ENCODE assay signal across 1 cellular context in the genomic region with DNA sequence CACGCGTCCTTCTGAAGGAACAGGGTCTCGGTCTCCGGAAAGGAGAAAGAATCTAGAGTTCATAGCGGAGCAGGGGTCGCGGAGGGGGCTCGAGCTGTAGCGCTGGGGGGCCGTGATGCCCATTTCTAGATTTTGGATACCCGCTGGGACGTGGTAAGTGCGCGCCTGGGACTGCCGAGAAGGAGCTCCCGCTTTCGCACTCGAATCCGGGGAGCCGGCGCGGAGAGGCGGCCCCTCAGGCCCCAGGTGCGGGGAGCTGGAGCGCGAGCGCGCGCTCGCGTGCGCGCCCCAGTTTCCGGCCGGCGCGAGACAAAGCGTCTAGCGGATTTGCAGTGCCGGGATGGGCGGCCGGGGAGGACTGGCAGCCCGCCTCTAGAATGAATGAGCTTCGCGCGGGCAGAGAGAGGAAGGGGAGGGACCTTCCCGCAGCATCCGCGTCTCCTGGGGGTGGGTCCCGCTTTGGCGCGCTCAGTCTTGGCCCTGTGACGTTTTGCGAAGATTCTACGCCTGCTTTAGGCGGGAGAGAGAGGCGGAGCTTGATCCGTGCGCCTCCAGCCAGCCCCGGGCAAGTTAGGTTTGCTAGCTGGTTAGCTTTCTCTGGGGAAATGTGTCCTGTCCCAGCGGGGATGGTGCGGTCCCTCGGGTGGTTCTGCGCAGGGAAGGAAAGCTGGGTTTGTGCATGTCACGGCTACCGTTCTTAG.
A peak's percentile ranks its signal among the peaks of the same experiment; 100 is the strongest.
TF ChIP-seq lines count a peak whose summit lies in the region.

No MANE protein-coding gene starts in this region.

TF ChIP-seq in K562, 482 proteins besides CTCF, POLR2A, EP300 and RAD21 (continued from another document and continues in another):
- TF ChIP-seq ZBED1 (IDR thresholded peaks at IDR 0.05): 0 out of 2 replicates have a peak, but pooled peaks have one; percentile 15
- TF ChIP-seq, protein P1, sequence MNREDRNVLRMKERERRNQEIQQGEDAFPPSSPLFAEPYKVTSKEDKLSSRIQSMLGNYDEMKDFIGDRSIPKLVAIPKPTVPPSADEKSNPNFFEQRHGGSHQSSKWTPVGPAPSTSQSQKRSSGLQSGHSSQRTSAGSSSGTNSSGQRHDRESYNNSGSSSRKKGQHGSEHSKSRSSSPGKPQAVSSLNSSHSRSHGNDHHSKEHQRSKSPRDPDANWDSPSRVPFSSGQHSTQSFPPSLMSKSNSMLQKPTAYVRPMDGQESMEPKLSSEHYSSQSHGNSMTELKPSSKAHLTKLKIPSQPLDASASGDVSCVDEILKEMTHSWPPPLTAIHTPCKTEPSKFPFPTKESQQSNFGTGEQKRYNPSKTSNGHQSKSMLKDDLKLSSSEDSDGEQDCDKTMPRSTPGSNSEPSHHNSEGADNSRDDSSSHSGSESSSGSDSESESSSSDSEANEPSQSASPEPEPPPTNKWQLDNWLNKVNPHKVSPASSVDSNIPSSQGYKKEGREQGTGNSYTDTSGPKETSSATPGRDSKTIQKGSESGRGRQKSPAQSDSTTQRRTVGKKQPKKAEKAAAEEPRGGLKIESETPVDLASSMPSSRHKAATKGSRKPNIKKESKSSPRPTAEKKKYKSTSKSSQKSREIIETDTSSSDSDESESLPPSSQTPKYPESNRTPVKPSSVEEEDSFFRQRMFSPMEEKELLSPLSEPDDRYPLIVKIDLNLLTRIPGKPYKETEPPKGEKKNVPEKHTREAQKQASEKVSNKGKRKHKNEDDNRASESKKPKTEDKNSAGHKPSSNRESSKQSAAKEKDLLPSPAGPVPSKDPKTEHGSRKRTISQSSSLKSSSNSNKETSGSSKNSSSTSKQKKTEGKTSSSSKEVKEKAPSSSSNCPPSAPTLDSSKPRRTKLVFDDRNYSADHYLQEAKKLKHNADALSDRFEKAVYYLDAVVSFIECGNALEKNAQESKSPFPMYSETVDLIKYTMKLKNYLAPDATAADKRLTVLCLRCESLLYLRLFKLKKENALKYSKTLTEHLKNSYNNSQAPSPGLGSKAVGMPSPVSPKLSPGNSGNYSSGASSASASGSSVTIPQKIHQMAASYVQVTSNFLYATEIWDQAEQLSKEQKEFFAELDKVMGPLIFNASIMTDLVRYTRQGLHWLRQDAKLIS (CRISPR knock-in tag; IDR thresholded peaks at IDR 0.05): peak; percentile 48; the same call in 1 of the 2 replicates
- TF ChIP-seq, protein P2, sequence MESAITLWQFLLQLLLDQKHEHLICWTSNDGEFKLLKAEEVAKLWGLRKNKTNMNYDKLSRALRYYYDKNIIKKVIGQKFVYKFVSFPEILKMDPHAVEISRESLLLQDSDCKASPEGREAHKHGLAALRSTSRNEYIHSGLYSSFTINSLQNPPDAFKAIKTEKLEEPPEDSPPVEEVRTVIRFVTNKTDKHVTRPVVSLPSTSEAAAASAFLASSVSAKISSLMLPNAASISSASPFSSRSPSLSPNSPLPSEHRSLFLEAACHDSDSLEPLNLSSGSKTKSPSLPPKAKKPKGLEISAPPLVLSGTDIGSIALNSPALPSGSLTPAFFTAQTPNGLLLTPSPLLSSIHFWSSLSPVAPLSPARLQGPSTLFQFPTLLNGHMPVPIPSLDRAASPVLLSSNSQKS (CRISPR knock-in tag; IDR thresholded peaks at IDR 0.05): no peak
- no peak for TF ChIP-seq DPF2 (IDR thresholded peaks at IDR 0.05)
- no peak for TF ChIP-seq ZNF253 (CRISPR knock-in tag; conservative IDR thresholded peaks at IDR 0.05)
- TF ChIP-seq, protein P3, sequence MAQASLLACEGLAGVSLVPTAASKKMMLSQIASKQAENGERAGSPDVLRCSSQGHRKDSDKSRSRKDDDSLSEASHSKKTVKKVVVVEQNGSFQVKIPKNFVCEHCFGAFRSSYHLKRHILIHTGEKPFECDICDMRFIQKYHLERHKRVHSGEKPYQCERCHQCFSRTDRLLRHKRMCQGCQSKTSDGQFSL (CRISPR knock-in tag; IDR thresholded peaks at IDR 0.05): 0 out of 2 replicates have a peak, but pooled peaks have one; percentile 10
- TF ChIP-seq, protein P3 (tag; IDR thresholded peaks at IDR 0.05): no peak
- TF ChIP-seq IFI16 (CRISPR knock-in tag; IDR thresholded peaks at IDR 0.05): no peak
- no peak for TF ChIP-seq TCF7 (IDR thresholded peaks at IDR 0.05; ENCODE audit: borderline replicate concordance)
- no peak for TF ChIP-seq TCF7L2 (IDR thresholded peaks at IDR 0.05; ENCODE audit: low read depth, low read length)
- peak; percentile 56 for TF ChIP-seq ZBTB7A (IDR thresholded peaks at IDR 0.05; ENCODE audit: borderline replicate concordance, control insufficient read depth, low read depth, low read length)
- 0 out of 4 replicates have a peak, but pooled peaks of 1 of the 2 experiments have one; percentile 10 for TF ChIP-seq NONO (IDR thresholded peaks at IDR 0.05; ENCODE audit: low read depth in 2 of 2, low read length in 1 of 2)
- TF ChIP-seq NUFIP1 (IDR thresholded peaks at IDR 0.05; ENCODE audit: partially characterized antibody): no peak
- TF ChIP-seq CBX3 (IDR thresholded peaks at IDR 0.05; ENCODE audit: borderline replicate concordance in 1 of 2, low read length in 2 of 2): peak in 1 of 2 experiments; percentile 75; a peak in 1 of 3 replicates
- peak; percentile 95 for TF ChIP-seq POLR2AphosphoS5 (IDR thresholded peaks at IDR 0.05; ENCODE audit: control insufficient read depth, insufficient read depth, low read depth, low read length)
- TF ChIP-seq ETV5 (CRISPR knock-in tag; IDR thresholded peaks at IDR 0.05; ENCODE audit: low read depth): no peak; the same call in 1 of the 2 replicates
- TF ChIP-seq PHTF2 (CRISPR knock-in tag; IDR thresholded peaks at IDR 0.05): no peak
- TF ChIP-seq RCOR1 (IDR thresholded peaks at IDR 0.05; ENCODE audit: borderline replicate concordance in 1 of 2, low read depth in 2 of 2, low read length in 2 of 2): peak in 1 of 2 experiments; percentile 58; a peak in 2 of 4 replicates
- TF ChIP-seq NR4A1 (CRISPR knock-in tag; IDR thresholded peaks at IDR 0.05): 0 out of 2 replicates have a peak, but pooled peaks have one; percentile 52
- no peak for TF ChIP-seq NR4A1 (tag; IDR thresholded peaks at IDR 0.05)
- TF ChIP-seq, protein P4, sequence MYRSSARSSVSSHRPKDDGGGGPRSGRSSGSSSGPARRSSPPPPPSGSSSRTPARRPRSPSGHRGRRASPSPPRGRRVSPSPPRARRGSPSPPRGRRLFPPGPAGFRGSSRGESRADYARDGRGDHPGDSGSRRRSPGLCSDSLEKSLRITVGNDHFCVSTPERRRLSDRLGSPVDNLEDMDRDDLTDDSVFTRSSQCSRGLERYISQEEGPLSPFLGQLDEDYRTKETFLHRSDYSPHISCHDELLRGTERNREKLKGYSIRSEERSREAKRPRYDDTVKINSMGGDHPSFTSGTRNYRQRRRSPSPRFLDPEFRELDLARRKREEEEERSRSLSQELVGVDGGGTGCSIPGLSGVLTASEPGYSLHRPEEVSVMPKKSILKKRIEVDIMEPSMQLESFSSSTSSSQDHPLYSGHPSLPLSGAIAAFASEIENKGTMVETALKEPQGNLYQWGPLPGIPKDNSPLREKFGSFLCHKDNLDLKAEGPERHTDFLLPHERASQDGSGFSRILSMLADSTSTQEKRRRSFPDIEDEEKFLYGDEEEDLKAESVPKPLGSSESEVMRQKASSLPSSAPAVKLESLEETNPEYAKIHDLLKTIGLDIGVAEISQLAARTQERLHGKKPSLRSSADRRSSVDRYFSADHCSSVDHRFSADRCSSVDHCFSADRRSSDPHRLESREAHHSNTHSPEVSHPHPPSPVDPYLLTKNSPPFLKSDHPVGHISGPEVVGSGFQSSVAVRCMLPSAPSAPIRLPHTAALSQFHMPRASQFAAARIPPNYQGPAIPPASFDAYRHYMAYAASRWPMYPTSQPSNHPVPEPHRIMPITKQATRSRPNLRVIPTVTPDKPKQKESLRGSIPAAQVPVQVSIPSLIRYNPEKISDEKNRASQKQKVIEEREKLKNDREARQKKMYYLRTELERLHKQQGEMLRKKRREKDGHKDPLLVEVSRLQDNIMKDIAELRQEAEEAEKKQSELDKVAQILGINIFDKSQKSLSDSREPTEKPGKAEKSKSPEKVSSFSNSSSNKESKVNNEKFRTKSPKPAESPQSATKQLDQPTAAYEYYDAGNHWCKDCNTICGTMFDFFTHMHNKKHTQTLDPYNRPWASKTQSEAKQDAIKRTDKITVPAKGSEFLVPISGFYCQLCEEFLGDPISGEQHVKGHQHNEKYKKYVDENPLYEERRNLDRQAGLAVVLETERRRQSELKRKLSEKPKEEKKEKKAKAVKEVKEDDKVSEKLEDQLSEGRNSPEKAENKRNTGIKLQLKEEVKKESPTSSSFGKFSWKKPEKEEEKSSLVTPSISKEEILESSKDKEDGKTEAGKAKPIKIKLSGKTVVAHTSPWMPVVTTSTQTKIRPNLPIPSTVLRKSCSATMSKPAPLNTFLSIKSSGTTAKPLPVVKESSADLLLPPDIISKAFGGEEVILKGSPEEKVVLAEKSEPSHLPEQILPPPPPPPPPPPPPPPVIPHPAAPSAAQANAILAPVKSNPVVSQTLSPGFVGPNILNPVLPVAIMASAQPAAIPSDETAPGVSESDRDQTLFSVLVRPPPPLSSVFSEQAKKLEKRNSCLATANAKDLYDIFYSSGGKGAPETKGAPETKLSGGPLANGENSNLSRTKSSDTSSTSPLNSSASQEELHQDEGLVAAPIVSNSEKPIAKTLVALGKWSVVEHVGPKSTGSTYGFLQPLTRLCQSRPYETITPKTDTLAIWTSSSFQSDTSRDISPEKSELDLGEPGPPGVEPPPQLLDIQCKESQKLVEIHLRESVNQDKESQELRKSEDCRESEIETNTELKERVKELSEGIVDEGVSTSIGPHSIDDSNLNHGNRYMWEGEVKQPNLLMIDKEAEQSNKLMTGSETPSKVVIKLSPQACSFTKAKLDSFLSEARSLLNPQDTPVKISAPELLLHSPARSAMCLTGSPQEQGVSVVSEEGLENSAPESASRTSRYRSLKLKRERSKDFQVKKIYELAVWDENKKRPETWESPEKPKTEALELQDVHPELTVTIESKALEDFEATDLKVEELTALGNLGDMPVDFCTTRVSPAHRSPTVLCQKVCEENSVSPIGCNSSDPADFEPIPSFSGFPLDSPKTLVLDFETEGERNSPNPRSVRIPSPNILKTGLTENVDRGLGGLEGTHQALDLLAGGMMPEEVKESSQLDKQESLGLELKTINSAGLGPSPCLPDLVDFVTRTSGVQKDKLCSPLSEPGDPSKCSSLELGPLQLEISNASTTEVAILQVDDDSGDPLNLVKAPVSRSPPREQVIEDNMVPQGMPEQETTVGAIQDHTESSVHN (IDR thresholded peaks at IDR 0.05; ENCODE audit: borderline replicate concordance in 1 of 2, low read depth in 1 of 2): no peak
- TF ChIP-seq, protein P5, sequence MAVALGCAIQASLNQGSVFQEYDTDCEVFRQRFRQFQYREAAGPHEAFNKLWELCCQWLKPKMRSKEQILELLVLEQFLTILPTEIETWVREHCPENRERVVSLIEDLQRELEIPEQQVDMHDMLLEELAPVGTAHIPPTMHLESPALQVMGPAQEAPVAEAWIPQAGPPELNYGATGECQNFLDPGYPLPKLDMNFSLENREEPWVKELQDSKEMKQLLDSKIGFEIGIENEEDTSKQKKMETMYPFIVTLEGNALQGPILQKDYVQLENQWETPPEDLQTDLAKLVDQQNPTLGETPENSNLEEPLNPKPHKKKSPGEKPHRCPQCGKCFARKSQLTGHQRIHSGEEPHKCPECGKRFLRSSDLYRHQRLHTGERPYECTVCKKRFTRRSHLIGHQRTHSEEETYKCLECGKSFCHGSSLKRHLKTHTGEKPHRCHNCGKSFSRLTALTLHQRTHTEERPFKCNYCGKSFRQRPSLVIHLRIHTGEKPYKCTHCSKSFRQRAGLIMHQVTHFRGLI (CRISPR knock-in tag; IDR thresholded peaks at IDR 0.05): no peak
- TF ChIP-seq PHF21A (IDR thresholded peaks at IDR 0.05; ENCODE audit: borderline replicate concordance, low read depth): peak; percentile 69; the same call in 1 of the 2 replicates
- TF ChIP-seq YBX1 (IDR thresholded peaks at IDR 0.05): no peak
- TF ChIP-seq NFRKB (IDR thresholded peaks at IDR 0.05; ENCODE audit: low read depth): peak; percentile 46; the same call in 1 of the 2 replicates
- no peak for TF ChIP-seq GATAD2A (IDR thresholded peaks at IDR 0.05)
- TF ChIP-seq, protein P6, sequence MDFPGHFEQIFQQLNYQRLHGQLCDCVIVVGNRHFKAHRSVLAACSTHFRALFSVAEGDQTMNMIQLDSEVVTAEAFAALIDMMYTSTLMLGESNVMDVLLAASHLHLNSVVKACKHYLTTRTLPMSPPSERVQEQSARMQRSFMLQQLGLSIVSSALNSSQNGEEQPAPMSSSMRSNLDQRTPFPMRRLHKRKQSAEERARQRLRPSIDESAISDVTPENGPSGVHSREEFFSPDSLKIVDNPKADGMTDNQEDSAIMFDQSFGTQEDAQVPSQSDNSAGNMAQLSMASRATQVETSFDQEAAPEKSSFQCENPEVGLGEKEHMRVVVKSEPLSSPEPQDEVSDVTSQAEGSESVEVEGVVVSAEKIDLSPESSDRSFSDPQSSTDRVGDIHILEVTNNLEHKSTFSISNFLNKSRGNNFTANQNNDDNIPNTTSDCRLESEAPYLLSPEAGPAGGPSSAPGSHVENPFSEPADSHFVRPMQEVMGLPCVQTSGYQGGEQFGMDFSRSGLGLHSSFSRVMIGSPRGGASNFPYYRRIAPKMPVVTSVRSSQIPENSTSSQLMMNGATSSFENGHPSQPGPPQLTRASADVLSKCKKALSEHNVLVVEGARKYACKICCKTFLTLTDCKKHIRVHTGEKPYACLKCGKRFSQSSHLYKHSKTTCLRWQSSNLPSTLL (IDR thresholded peaks at IDR 0.05): no peak
- no peak for TF ChIP-seq NFXL1 (CRISPR knock-in tag; IDR thresholded peaks at IDR 0.05)
- TF ChIP-seq RNF2 (IDR thresholded peaks at IDR 0.05): no peak; the same call in 1 of the 2 replicates
- no peak for TF ChIP-seq GATAD2B (IDR thresholded peaks at IDR 0.05; ENCODE audit: borderline replicate concordance)
- TF ChIP-seq CHD2 (IDR thresholded peaks at IDR 0.05; ENCODE audit: low read depth, low read length): peak; percentile 14; the same call in 1 of the 2 replicates
- TF ChIP-seq TAF1 (IDR thresholded peaks at IDR 0.05; ENCODE audit: control insufficient read depth, extremely low read depth, insufficient read depth, low read length, severe bottlenecking): peak; percentile 97
- TF ChIP-seq ZC3H4 (CRISPR knock-in tag; IDR thresholded peaks at IDR 0.05; ENCODE audit: borderline replicate concordance): peak; percentile 84; the same call in 1 of the 2 replicates
- peak; percentile 90 for TF ChIP-seq CXXC5 (CRISPR knock-in tag; IDR thresholded peaks at IDR 0.05)
- TF ChIP-seq NR3C1 (CRISPR knock-in tag; IDR thresholded peaks at IDR 0.05): no peak
- TF ChIP-seq ATF1 (CRISPR knock-in tag; IDR thresholded peaks at IDR 0.05): no peak
- TF ChIP-seq ATF1 (tag; IDR thresholded peaks at IDR 0.05): peak; percentile 90
- TF ChIP-seq POLR2B (IDR thresholded peaks at IDR 0.05; ENCODE audit: low read depth, partially characterized antibody): peak; percentile 73
